Comparison of ENCODE assay signal across 18 cellular contexts in genomic region chr15:65248506-65248905, GRCh38. TPM values are rescaled to one million over a fixed set of nuclear protein-coding genes. Genes with fewer than 3 reads are reported as not detected.
DNase-seq lines count a peak whose midpoint lies in the region; ATAC-seq and TF ChIP-seq lines count a peak whose summit lies in the region.
"Had no signal": no experiment of that assay in that cellular context is flagged by ENCODE, and none has a peak within 500 bp of the region (broad histone marks: within the 10 kb centered on the region; RNA-seq: fewer than 3 reads in every experiment).

No MANE protein-coding gene starts in this region.

- H3K27ac ChIP-seq in PC-3 (ENCODE audit: low read length) (no peak overlapping the region), ovary (peak overlapping the region in 1 of 2 donors; percentile 17)

- TF ChIP-seq EP300 in ovary (IDR thresholded peaks at IDR 0.05), result no peak

- H3K9me3 Mint-ChIP-seq in WTC11 (peaks cover 8% of the 10 kb centered on the region; the same call in 1 of the 2 replicates), nephron progenitor cell (peaks cover 10% of the 10 kb centered on the region)
- H3K9me3 Mint-ChIP-seq: activated naive CD4-positive, alpha-beta T cell treated with anti-CD3 and anti-CD28 coated beads, Interleukin-2, amount 50 U/mL, for 24 hours; natural killer cell; T-helper 1 cell treated with Interleukin-12 subunit alpha and Interleukin-12 subunit beta and Interleukin-4 antibody, amounts not matched to agents 30 μg/mL and 1 μg/mL, for 36 hours had no signal

- H3K36me3 ChIP-seq in PC-3 (ENCODE audit: low read depth, low read length) (no peaks in the 10 kb centered on the region), ovary (no peaks in the 10 kb centered on the region), MG63 (no peaks in the 10 kb centered on the region)

- no peak overlapping the region for H3K4me3 Mint-ChIP-seq in WTC11
- H3K4me3 Mint-ChIP-seq in nephron progenitor cell, result no peak overlapping the region
- H3K4me3 Mint-ChIP-seq: activated naive CD4-positive, alpha-beta T cell treated with anti-CD3 and anti-CD28 coated beads, Interleukin-2, amount 50 U/mL, for 24 hours; natural killer cell; T-helper 1 cell treated with Interleukin-12 subunit alpha and Interleukin-12 subunit beta and Interleukin-4 antibody, amounts not matched to agents 30 μg/mL and 1 μg/mL, for 36 hours had no signal

- ATAC-seq in WTC11 (peak; percentile 63), PC-3 (no peak)
- ATAC-seq: left ventricle myocardium superior, natural killer cell had no signal

- CTCF ChIA-PET in WTC11 (lab: Charles Lee) (interaction anchor here (0.9 to 2.1 kb wide), 2 partner anchors 36 to 40 kb away, joined by 4 to 10 read pairs; partner anchors contain the start of gene CILP), PC-3 (lab: Charles Lee) (no interaction called here)

- no peaks in the 10 kb centered on the region for H3K79me2 ChIP-seq in PC-3 (ENCODE audit: low read length)

- H3K4me1 ChIP-seq in PC-3 (ENCODE audit: insufficient read depth, low read length) (no peaks in the 10 kb centered on the region), ovary (ENCODE audit: insufficient read depth) (peaks cover 7% of the 10 kb centered on the region)

- no peak overlapping the region for H3K4me2 ChIP-seq in PC-3 (ENCODE audit: low read length)

- no TSS peak for BruUV-seq in PC-3 (replicated peaks; lab: Mats Ljungman, UMichigan)

- 8 to 26% (median 11%) methylated on average over 4 of the region's 4 CpGs for WGBS in ovary, 3 donors

- H3K27ac Mint-ChIP-seq in WTC11 (0 out of 2 replicates have a peak overlapping the region, but pooled peaks have one; percentile 9), nephron progenitor cell (peak overlapping the region; percentile 95)
- H3K27ac Mint-ChIP-seq: activated naive CD4-positive, alpha-beta T cell treated with anti-CD3 and anti-CD28 coated beads, Interleukin-2, amount 50 U/mL, for 24 hours; natural killer cell; T-helper 1 cell treated with Interleukin-12 subunit alpha and Interleukin-12 subunit beta and Interleukin-4 antibody, amounts not matched to agents 30 μg/mL and 1 μg/mL, for 36 hours had no signal

- DNase-seq in ELF-1 (ENCODE audit: low read depth, low spot score), result peak; percentile 56
- DNase-seq in WTC11 (ENCODE audit: low spot score), result no peak
- peak; percentile 10 for DNase-seq in nephron progenitor cell
- DNase-seq in PC-3, result no peak
- DNase-seq in ovary, result no peak
- DNase-seq in MG63, result no peak
- DNase-seq: activated CD4-positive, CD25-positive, alpha-beta regulatory T cell; activated CD8-positive, alpha-beta memory T cell treated with anti-CD3 and anti-CD28 coated beads, Interleukin-2, amount 50 U/mL, for 48 hours; AML-193; central memory CD4-positive, alpha-beta T cell; left ventricle myocardium superior; natural killer cell; NCI-H774; retina; RPMI8226; stimulated activated CD4-positive, alpha-beta T cell treated with anti-CD3 and anti-CD28 coated beads, Interleukin-4, amount 100 ng/mL, for 24 hours had no signal

- no peaks in the 10 kb centered on the region for H3K27me3 Mint-ChIP-seq in WTC11 (ENCODE audit: low read depth)
- H3K27me3 Mint-ChIP-seq in nephron progenitor cell (ENCODE audit: low read depth, poor library complexity), result peaks cover 3% of the 10 kb centered on the region
- H3K27me3 Mint-ChIP-seq: activated naive CD4-positive, alpha-beta T cell treated with anti-CD3 and anti-CD28 coated beads, Interleukin-2, amount 50 U/mL, for 24 hours had no signal

- no peak for TF ChIP-seq CTCF in WTC11 (IDR thresholded peaks at IDR 0.05)
- no peak for TF ChIP-seq CTCF in nephron progenitor cell (IDR thresholded peaks at IDR 0.05)
- TF ChIP-seq CTCF in PC-3 (conservative IDR thresholded peaks at IDR 0.05; ENCODE audit: low read depth, low read length), result no peak
- no peak for TF ChIP-seq CTCF in ovary (IDR thresholded peaks at IDR 0.05)

- H2AFZ ChIP-seq in PC-3 (ENCODE audit: low read length), result no peak overlapping the region

- no peak for TF ChIP-seq POLR2A in ovary (IDR thresholded peaks at IDR 0.05)

- no peak overlapping the region for H3K9ac ChIP-seq in PC-3 (ENCODE audit: low read length)

- no peaks in the 10 kb centered on the region for H3F3A ChIP-seq in PC-3 (ENCODE audit: low read length, unreplicated experiment)

- no peaks in the 10 kb centered on the region for H3K36me3 Mint-ChIP-seq in WTC11
- H3K36me3 Mint-ChIP-seq in nephron progenitor cell (ENCODE audit: low read depth), result peaks cover 34% of the 10 kb centered on the region
- H3K36me3 Mint-ChIP-seq: natural killer cell had no signal

- H4K20me1 ChIP-seq in PC-3 (ENCODE audit: low read length), result no peaks in the 10 kb centered on the region

- no peaks in the 10 kb centered on the region for H3K9me2 ChIP-seq in PC-3 (replicated peaks; ENCODE audit: low read length)

- no peaks in the 10 kb centered on the region for H3K27me3 ChIP-seq in PC-3 (ENCODE audit: low read length)
- no peaks in the 10 kb centered on the region for H3K27me3 ChIP-seq in ovary
- H3K27me3 ChIP-seq in MG63, result no peaks in the 10 kb centered on the region

- H3K9me3 ChIP-seq in PC-3 (ENCODE audit: low read length), result no peaks in the 10 kb centered on the region
- H3K9me3 ChIP-seq in ovary, result no peaks in the 10 kb centered on the region
- H3K9me3 ChIP-seq in MG63, result no peaks in the 10 kb centered on the region

- POLR2A ChIA-PET in WTC11 (lab: Charles Lee), result interaction anchor here (0.6 kb wide), 1 partner anchor 71 kb away, joined by 3 read pairs; no protein-coding TSS in a partner anchor
- POLR2A ChIA-PET in PC-3 (lab: Charles Lee; ENCODE audit: unreplicated experiment), result no interaction called here

- no peak overlapping the region for H3K4me3 ChIP-seq in PC-3 (ENCODE audit: low read length)
- no peak overlapping the region for H3K4me3 ChIP-seq in ovary
- H3K4me3 ChIP-seq in MG63, result no peak overlapping the region

- intact Hi-C loops in PC-3 (cut with micrococcal nuclease) (no loop called here), ovary (cut with DNase I) (no loop called here)

- H3K4me1 Mint-ChIP-seq in WTC11, result peaks cover 10% of the 10 kb centered on the region
- H3K4me1 Mint-ChIP-seq in nephron progenitor cell, result peaks cover 58% of the 10 kb centered on the region
- H3K4me1 Mint-ChIP-seq: natural killer cell had no signal

TF ChIP-seq in WTC11, 78 proteins besides CTCF, POLR2A, EP300 and RAD21:
- TF ChIP-seq ZNF232 (CRISPR knock-in tag; IDR thresholded peaks at IDR 0.05) (no peak), GABPB1 (CRISPR knock-in tag; IDR thresholded peaks at IDR 0.05) (no peak), FOXK1 (CRISPR knock-in tag; IDR thresholded peaks at IDR 0.05) (no peak)

RNA-seq across cellular contexts. Expression of gene CILP, which starts 37.2 kb away (rescaled TPM):
- not detected in 3 replicates for total RNA-seq in WTC11 (2021)
- not detected in 2 replicates for total RNA-seq in PC-3 (2014; rRNA removed)
- 10 to 100 TPM in 3 of 7 donors, 1 to 10 TPM in 4; 1.2 to 24.3 (median 4.6) TPM for total RNA-seq in ovary
- 10 to 100 TPM in 1 of 2 donors, 1 to 10 TPM in 1; 1.6 to 34.1 TPM for polyA plus RNA-seq in ovary
- not detected in 2 replicates for total RNA-seq in MG63 (2014; rRNA removed; shearing (Covaris generic); ENCODE audit: low replicate concordance)

RNA-seq across cellular contexts. Expression of gene PARP16, which starts 38.2 kb away (rescaled TPM):
- 4.7 to 6.2 TPM (median 5.8 TPM) in 3 replicates for total RNA-seq in WTC11 (2021)
- 6.4 and 11.0 TPM in 2 replicates for total RNA-seq in PC-3 (2014; rRNA removed)
- 10 to 100 TPM in 5 of 7 donors, 1 to 10 TPM in 2; 8.8 to 20.2 (median 13.4) TPM for total RNA-seq in ovary
- 10 to 100 TPM; 12.1 to 19.2 TPM for polyA plus RNA-seq in ovary
- 6.3 and 10.2 TPM in 2 replicates for total RNA-seq in MG63 (2014; rRNA removed; shearing (Covaris generic); ENCODE audit: low replicate concordance)

RNA-seq across cellular contexts. Expression of gene RNU5A-1, which starts 47.3 kb away (rescaled TPM):
- total RNA-seq in WTC11 (2021) (not detected in 3 replicates), PC-3 (2014; rRNA removed) (not detected in 2 replicates), ovary (not detected)
- not detected for polyA plus RNA-seq in ovary
- not detected in 2 replicates for total RNA-seq in MG63 (2014; rRNA removed; shearing (Covaris generic); ENCODE audit: low replicate concordance)
- total RNA-seq: left ventricle myocardium superior, natural killer cell had no signal

RNA-seq across cellular contexts. Expression of gene RNU5B-1, which starts 56.0 kb away (rescaled TPM):
- 9.7 to 10.4 TPM in 2 of 3 replicates, not detected in the other for total RNA-seq in WTC11 (2021)
- total RNA-seq in PC-3 (2014; rRNA removed), result not detected in 2 replicates
- 10 to 100 TPM in 5 of 7 donors, not detected in 2; 22.1 to 67.7 (median 29.6) TPM for total RNA-seq in ovary
- polyA plus RNA-seq in ovary, result not detected
- total RNA-seq in MG63 (2014; rRNA removed; shearing (Covaris generic); ENCODE audit: low replicate concordance), result not detected in 2 replicates

Comparison
In these comparisons a context has a peak if more than half of its experiments do, and no peak if none do; other contexts are left out.
1. DNase-seq: peak in ELF-1 (single experiment) and nephron progenitor cell (single experiment); none in WTC11 (single experiment), PC-3 (single experiment), ovary (0 of 5) and MG63 (single experiment).